In genomic region chr7:64799-65430, GRCh38 we compare ENCODE assay signal across 15 cellular contexts.
DNase-seq lines count a peak whose midpoint lies in the region; ATAC-seq and TF ChIP-seq lines count a peak whose summit lies in the region.
"Had no signal": no experiment of that assay in that cellular context is flagged by ENCODE, and none has a peak within 500 bp of the region (broad histone marks: within the 10 kb centered on the region; RNA-seq: fewer than 3 reads in every experiment).

No MANE protein-coding gene starts in this region.

- H3K9me3 ChIP-seq in BLaER1 treated with 17β-estradiol and CSF1 and Interleukin-3, amounts not matched to agents 10 nM and 100 nM (replicated peaks in 1 of 11): peaks cover 0 to 5% (median 0%) of the 10 kb centered on the region in 11 experiments; a peak in 2 of 22 replicates
- no peaks in the 10 kb centered on the region for H3K9me3 ChIP-seq in gastroesophageal sphincter
- H3K9me3 ChIP-seq: tibial artery had no signal

- no peak for TF ChIP-seq EP300 in gastroesophageal sphincter (IDR thresholded peaks at IDR 0.05)

- no peak for TF ChIP-seq POLR2A in gastroesophageal sphincter (IDR thresholded peaks at IDR 0.05)

- peak overlapping the region in 4 of 11 experiments; percentile 44 to 59 (median 55); a peak in 7 of 22 replicates for H3K27ac ChIP-seq in BLaER1 treated with 17β-estradiol and CSF1 and Interleukin-3, amounts not matched to agents 10 nM and 100 nM
- no peak overlapping the region for H3K27ac ChIP-seq in gastroesophageal sphincter
- H3K27ac ChIP-seq: tibial artery, VCaP had no signal

- peaks cover 83 to 87% (median 86%) of the 10 kb centered on the region in 10 experiments for H3K4me1 ChIP-seq in BLaER1 treated with 17β-estradiol and CSF1 and Interleukin-3, amounts not matched to agents 10 nM and 100 nM
- peaks cover 0 to 31% (median 12%) of the 10 kb centered on the region in 3 donors for H3K4me1 ChIP-seq in gastroesophageal sphincter

- ATAC-seq in gastroesophageal sphincter: peak; percentile 26
- ATAC-seq in omental fat pad (ENCODE audit: low FRiP score): no peak
- ATAC-seq in stimulated activated naive CD8-positive, alpha-beta T cell treated with anti-CD3 and anti-CD28 coated beads, Interleukin-15, amount 100 ng/mL, for 72 hours: no peak
- no peak for ATAC-seq in esophagus mucosa
- ATAC-seq in GM21390 (IDR thresholded peaks at IDR 0.05; ENCODE audit: unreplicated experiment): no peak
- ATAC-seq: activated T-cell treated with anti-CD3 and anti-CD28 coated beads, Interleukin-2, amount 50 U/mL, for 4 hours; stimulated activated memory B cell treated with anti-CD40 and anti-IgM and Interleukin-4, amounts not matched to agents 10 μg/mL and 1 μg/mL and 100 μg/mL, for 72 hours had no signal

- peak overlapping the region in 5 of 11 experiments; percentile 0 to 47 (median 26); a peak in 1 of 22 replicates for H3K9ac ChIP-seq in BLaER1 treated with 17β-estradiol and CSF1 and Interleukin-3, amounts not matched to agents 10 nM and 100 nM

- peak overlapping the region; percentile 85 to 100 (median 94) for H3K4me2 ChIP-seq in BLaER1 treated with 17β-estradiol and CSF1 and Interleukin-3, amounts not matched to agents 10 nM and 100 nM

- H3K4me3 Mint-ChIP-seq in stimulated activated naive CD8-positive, alpha-beta T cell treated with anti-CD3 and anti-CD28 coated beads, Interleukin-15, amount 100 ng/mL, for 72 hours: no peak overlapping the region
- H3K4me3 Mint-ChIP-seq: activated CD4-positive, alpha-beta memory T cell treated with anti-CD3 and anti-CD28 coated beads, Interleukin-2, amount 10 ng/mL, durations not matched to agents 7 days and 5 days; activated naive CD8-positive, alpha-beta T cell treated with anti-CD3 and anti-CD28 coated beads for 36 hours; activated T-cell treated with anti-CD3 and anti-CD28 coated beads, Interleukin-2, amount 50 U/mL, for 4 hours; nephron; stimulated activated memory B cell treated with anti-CD40 and anti-IgM and Interleukin-4, amounts not matched to agents 10 μg/mL and 1 μg/mL and 100 μg/mL, for 72 hours had no signal

- WGBS in gastroesophageal sphincter (ENCODE audit: low coverage in 1 of 2), 2 donors: 55% methylated on average over 7 of the region's 14 CpGs; no CpG with 5 or more reads in 1 of the 2 donors

- no peak overlapping the region for H3K4me3 ChIP-seq in BLaER1 treated with 17β-estradiol and CSF1 and Interleukin-3, amounts not matched to agents 10 nM and 100 nM
- H3K4me3 ChIP-seq in gastroesophageal sphincter: no peak overlapping the region
- H3K4me3 ChIP-seq: tibial artery had no signal

- H4K20me1 ChIP-seq in BLaER1 treated with 17β-estradiol and CSF1 and Interleukin-3, amounts not matched to agents 10 nM and 100 nM: peaks cover 0 to 16% (median 0%) of the 10 kb centered on the region in 11 experiments; a peak in 5 of 22 replicates

- no peaks in the 10 kb centered on the region for H3K9me3 Mint-ChIP-seq in stimulated activated naive CD8-positive, alpha-beta T cell treated with anti-CD3 and anti-CD28 coated beads, Interleukin-15, amount 100 ng/mL, for 72 hours
- H3K9me3 Mint-ChIP-seq: activated CD4-positive, alpha-beta memory T cell treated with anti-CD3 and anti-CD28 coated beads, Interleukin-2, amount 10 ng/mL, durations not matched to agents 7 days and 5 days; activated naive CD8-positive, alpha-beta T cell treated with anti-CD3 and anti-CD28 coated beads for 36 hours; activated T-cell treated with anti-CD3 and anti-CD28 coated beads, Interleukin-2, amount 50 U/mL, for 4 hours; nephron; stimulated activated memory B cell treated with anti-CD40 and anti-IgM and Interleukin-4, amounts not matched to agents 10 μg/mL and 1 μg/mL and 100 μg/mL, for 72 hours had no signal

- no peaks in the 10 kb centered on the region for H3K4me1 Mint-ChIP-seq in stimulated activated naive CD8-positive, alpha-beta T cell treated with anti-CD3 and anti-CD28 coated beads, Interleukin-15, amount 100 ng/mL, for 72 hours
- H3K4me1 Mint-ChIP-seq: activated CD4-positive, alpha-beta memory T cell treated with anti-CD3 and anti-CD28 coated beads, Interleukin-2, amount 10 ng/mL, durations not matched to agents 7 days and 5 days had no signal

- H3K27me3 Mint-ChIP-seq in stimulated activated naive CD8-positive, alpha-beta T cell treated with anti-CD3 and anti-CD28 coated beads, Interleukin-15, amount 100 ng/mL, for 72 hours: no peaks in the 10 kb centered on the region
- H3K27me3 Mint-ChIP-seq: activated CD4-positive, alpha-beta memory T cell treated with anti-CD3 and anti-CD28 coated beads, Interleukin-2, amount 10 ng/mL, durations not matched to agents 7 days and 5 days; activated naive CD8-positive, alpha-beta T cell treated with anti-CD3 and anti-CD28 coated beads for 36 hours had no signal

- peak; percentile 47 for DNase-seq in RPMI7951 (ENCODE audit: low read depth)
- DNase-seq in omental fat pad (ENCODE audit: low spot score): peak; percentile 22
- DNase-seq in stimulated activated naive CD8-positive, alpha-beta T cell treated with anti-CD3 and anti-CD28 coated beads, Interleukin-15, amount 100 ng/mL, for 72 hours: no peak
- no peak for DNase-seq in activated CD4-positive, alpha-beta T cell treated with anti-CD3 and anti-CD28 coated beads, Interleukin-2, amount 50 U/mL, for 1 hour
- DNase-seq: activated CD4-positive, alpha-beta memory T cell treated with anti-CD3 and anti-CD28 coated beads, Interleukin-2, amount 10 ng/mL, durations not matched to agents 7 days and 5 days; activated naive CD8-positive, alpha-beta T cell treated with anti-CD3 and anti-CD28 coated beads for 36 hours; activated T-cell treated with anti-CD3 and anti-CD28 coated beads, Interleukin-2, amount 50 U/mL, for 4 hours had no signal

- no peaks in the 10 kb centered on the region for H3K36me3 ChIP-seq in BLaER1 treated with 17β-estradiol and CSF1 and Interleukin-3, amounts not matched to agents 10 nM and 100 nM
- no peaks in the 10 kb centered on the region for H3K36me3 ChIP-seq in gastroesophageal sphincter
- H3K36me3 ChIP-seq: tibial artery had no signal

- TF ChIP-seq CTCF in gastroesophageal sphincter (IDR thresholded peaks at IDR 0.05) (no peak), omental fat pad (IDR thresholded peaks at IDR 0.05) (no peak)

- no peaks in the 10 kb centered on the region for H3K27me3 ChIP-seq in BLaER1 treated with 17β-estradiol and CSF1 and Interleukin-3, amounts not matched to agents 10 nM and 100 nM
- H3K27me3 ChIP-seq in gastroesophageal sphincter: no peaks in the 10 kb centered on the region
- H3K27me3 ChIP-seq: tibial artery had no signal

- no peak overlapping the region for H3K27ac Mint-ChIP-seq in stimulated activated naive CD8-positive, alpha-beta T cell treated with anti-CD3 and anti-CD28 coated beads, Interleukin-15, amount 100 ng/mL, for 72 hours
- H3K27ac Mint-ChIP-seq: activated CD4-positive, alpha-beta memory T cell treated with anti-CD3 and anti-CD28 coated beads, Interleukin-2, amount 10 ng/mL, durations not matched to agents 7 days and 5 days; activated naive CD8-positive, alpha-beta T cell treated with anti-CD3 and anti-CD28 coated beads for 36 hours; stimulated activated memory B cell treated with anti-CD40 and anti-IgM and Interleukin-4, amounts not matched to agents 10 μg/mL and 1 μg/mL and 100 μg/mL, for 72 hours had no signal

Comparison
In these comparisons a context has a peak if more than half of its experiments do, and no peak if none do; other contexts are left out.
1. DNase-seq: peak in RPMI7951 (single experiment) and omental fat pad (single experiment); none in stimulated activated naive CD8-positive, alpha-beta T cell treated with anti-CD3 and anti-CD28 coated beads, Interleukin-15, amount 100 ng/mL, for 72 hours (0 of 2) and activated CD4-positive, alpha-beta T cell treated with anti-CD3 and anti-CD28 coated beads, Interleukin-2, amount 50 U/mL, for 1 hour (single experiment).